12 cellular contexts compared by ENCODE assay signal in genomic region chr1:199151634-199152429, GRCh38.
A peak's percentile ranks its signal among the peaks of the same experiment; 100 is the strongest.
DNase-seq lines count a peak whose midpoint lies in the region; ATAC-seq lines count a peak whose summit lies in the region.
"Had no signal": no experiment of that assay in that cellular context is flagged by ENCODE, and none has a peak within 500 bp of the region (broad histone marks: within the 10 kb centered on the region; RNA-seq: fewer than 3 reads in every experiment).

No MANE protein-coding gene starts in this region.

- H3K9me3 Mint-ChIP-seq in memory B cell = no peaks in the 10 kb centered on the region
- H3K9me3 Mint-ChIP-seq: activated T-cell treated with anti-CD3 and anti-CD28 coated beads, Interleukin-2, amount 50 U/mL, for 4 hours had no signal

- ATAC-seq in GM18868 (IDR thresholded peaks at IDR 0.05; ENCODE audit: unreplicated experiment) (peak; percentile 65), GM21786 (IDR thresholded peaks at IDR 0.05; ENCODE audit: unreplicated experiment) (peak; percentile 71), HG03439 (IDR thresholded peaks at IDR 0.05; ENCODE audit: unreplicated experiment) (peak; percentile 55), memory B cell (ENCODE audit: low read depth) (peak; percentile 91)
- ATAC-seq: activated T-cell treated with anti-CD3 and anti-CD28 coated beads, Interleukin-2, amount 50 U/mL, for 4 hours had no signal

- DNase-seq in memory B cell (ENCODE audit: low spot score in 2 of 2) (peak in 1 of 2 donors; percentile 1), DMS153 treated with DMSO at 0.1 percent for 48 hours (lab: John Stamatoyannopoulos, UW; ENCODE audit: unreplicated experiment) (no peak), NCI-H1436 treated with DMSO at 0.1 percent for 48 hours (lab: John Stamatoyannopoulos, UW) (no peak), GM19240 (ENCODE audit: insufficient read length, low spot score) (no peak)
- no peak for DNase-seq in stimulated activated CD8-positive, alpha-beta memory T cell treated with anti-CD3 and anti-CD28 coated beads, Interleukin-4, amount 100 ng/mL, for 48 hours
- DNase-seq: activated T-cell treated with anti-CD3 and anti-CD28 coated beads, Interleukin-2, amount 50 U/mL, for 4 hours; cerebellar nuclear complex; DMS 273 treated with DMSO at 0.1 percent for 48 hours; GM23248 had no signal

- H3K27ac Mint-ChIP-seq in memory B cell = no peak overlapping the region

- no peaks in the 10 kb centered on the region for H3K36me3 Mint-ChIP-seq in memory B cell

- H3K27me3 Mint-ChIP-seq in memory B cell = peaks cover 23% of the 10 kb centered on the region

- no peak overlapping the region for H3K4me3 Mint-ChIP-seq in memory B cell
- H3K4me3 Mint-ChIP-seq: activated T-cell treated with anti-CD3 and anti-CD28 coated beads, Interleukin-2, amount 50 U/mL, for 4 hours had no signal

- peaks cover 3% of the 10 kb centered on the region for H3K4me1 Mint-ChIP-seq in memory B cell
